9 cellular contexts compared by ENCODE assay signal in genomic region chr16:11841026-11841425, GRCh38.
"Had no signal": no experiment of that assay in that cellular context is flagged by ENCODE, and none has a peak within 500 bp of the region (broad histone marks: within the 10 kb centered on the region; RNA-seq: fewer than 3 reads in every experiment).

No MANE protein-coding gene starts in this region.

- DNase-seq: GM23248, GOT3, H7, HFFc6, IMR-90 had no signal

- H3K9me3 ChIP-seq: HAP-1 had no signal

- H3K4me3 ChIP-seq: GM23248, HAP-1, K562 had no signal

- H3K27ac ChIP-seq: GM23248, HL-60 had no signal

- H3K9ac ChIP-seq: GM23248 had no signal

- ATAC-seq: HCT116, K562 had no signal
